ENCODE assay signal across 8 cellular contexts in genomic region chr2:207227062-207227748, GRCh38.
DNase-seq lines count a peak whose midpoint lies in the region; ATAC-seq and TF ChIP-seq lines count a peak whose summit lies in the region.
"Had no signal": no experiment of that assay in that cellular context is flagged by ENCODE, and none has a peak within 500 bp of the region (broad histone marks: within the 10 kb centered on the region; RNA-seq: fewer than 3 reads in every experiment).

No MANE protein-coding gene starts in this region.

- H3K27ac ChIP-seq in lower lobe of right lung (peak overlapping the region; percentile 69), testis (peak overlapping the region; percentile 59 to 65)

- peak overlapping the region; percentile 27 for H3K4me3 ChIP-seq in lower lobe of right lung
- H3K4me3 ChIP-seq in testis: no peak overlapping the region

- no peaks in the 10 kb centered on the region for H3K9me3 ChIP-seq in lower lobe of right lung
- no peaks in the 10 kb centered on the region for H3K9me3 ChIP-seq in testis

- DNase-seq in NCI-H2171 treated with DMSO at 0.1 percent for 48 hours (lab: John Stamatoyannopoulos, UW) (peak; percentile 87), ecto neural progenitor cell (ENCODE audit: low spot score) (peak; percentile 82), lower lobe of right lung (peak; percentile 47), testis (peak; percentile 86), HUDEP-2 (lab: John Stamatoyannopoulos, UW; ENCODE audit: unreplicated experiment in 76 of 76) (no peak)

- TF ChIP-seq CTCF in lower lobe of right lung (IDR thresholded peaks at IDR 0.05) (no peak), testis (IDR thresholded peaks at IDR 0.05) (no peak)

- H3K36me3 ChIP-seq in lower lobe of right lung: no peaks in the 10 kb centered on the region
- no peaks in the 10 kb centered on the region for H3K36me3 ChIP-seq in testis (ENCODE audit: low read depth, missing control alignments)

- intact Hi-C loops in lower lobe of right lung (cut with DNase I): no loop called here
- intact Hi-C loops in testis (cut with DNase I; ENCODE audit: low total_unique reads): no loop called here

- 30 to 32% methylated on average over 14 to 18 of the region's 18 CpGs for WGBS in testis, 2 donors

- ATAC-seq in lower lobe of right lung: peak; percentile 48 to 55
- ATAC-seq in HG02571 (IDR thresholded peaks at IDR 0.05; ENCODE audit: unreplicated experiment): no peak
- ATAC-seq in HG03520 (IDR thresholded peaks at IDR 0.05; ENCODE audit: unreplicated experiment): no peak
- ATAC-seq: Panc1 had no signal

- H3K4me1 ChIP-seq in lower lobe of right lung: peaks cover 47% of the 10 kb centered on the region
- H3K4me1 ChIP-seq in testis: peaks cover 34% of the 10 kb centered on the region

- no peaks in the 10 kb centered on the region for H3K27me3 ChIP-seq in lower lobe of right lung (ENCODE audit: low read depth)
- H3K27me3 ChIP-seq in testis: no peaks in the 10 kb centered on the region

- TF ChIP-seq POLR2A in testis (IDR thresholded peaks at IDR 0.05): no peak

Comparison
In these comparisons a context has a peak if more than half of its experiments do, and no peak if none do; other contexts are left out.
1. DNase-seq: peak in NCI-H2171 treated with DMSO at 0.1 percent for 48 hours (single experiment), ecto neural progenitor cell (single experiment), lower lobe of right lung (single experiment) and testis (single experiment); none in HUDEP-2 (0 of 76).
2. ATAC-seq: peak in lower lobe of right lung (2 of 2); none in HG02571 (single experiment) and HG03520 (single experiment).